18 cellular contexts compared by ENCODE assay signal in the genomic region with DNA sequence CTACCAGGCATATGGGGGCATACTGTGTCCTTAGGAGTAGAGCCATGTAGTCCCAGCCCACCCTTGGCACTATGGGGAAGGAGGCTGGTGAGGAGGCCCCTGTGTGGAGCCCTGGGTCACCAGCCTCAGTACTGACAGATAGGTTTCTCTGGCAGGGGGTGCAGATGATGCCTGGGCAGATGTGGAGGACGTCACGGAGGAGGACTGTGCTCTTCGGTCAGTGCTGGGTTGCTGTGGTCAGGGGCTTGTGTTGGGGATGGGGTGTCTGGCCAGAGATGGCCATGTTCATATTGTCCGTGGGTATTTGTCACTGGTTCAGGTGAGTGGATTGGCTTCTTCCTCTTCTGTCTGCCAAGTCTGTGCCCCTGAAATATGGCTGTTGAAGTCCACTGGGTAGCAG. TPM values are rescaled to one million over a fixed set of nuclear protein-coding genes. Genes with fewer than 3 reads are reported as not detected.
"Had no signal": no experiment of that assay in that cellular context is flagged by ENCODE, and none has a peak within 500 bp of the region (broad histone marks: within the 10 kb centered on the region; RNA-seq: fewer than 3 reads in every experiment).

No MANE protein-coding gene starts in this region.

- H3K9me3 ChIP-seq: colonic mucosa, esophagus muscularis mucosa, pancreas, SJSA1 had no signal

- H3K27ac Mint-ChIP-seq: activated CD4-positive, alpha-beta T cell treated with anti-CD3 and anti-CD28 coated beads, Interleukin-2, amount 10 ng/mL, durations not matched to agents 24 days and 14 days; activated naive CD4-positive, alpha-beta T cell treated with anti-CD3 and anti-CD28 coated beads, Interleukin-2, amount 10 ng/mL, durations not matched to agents 7 days and 5 days; T-helper 2 cell treated with Interferon-gamma antibody and Interleukin-4, amounts not matched to agents 5 μg/mL and 100 μg/mL, for 36 hours had no signal

- H3K4me3 Mint-ChIP-seq: activated CD4-positive, alpha-beta T cell treated with anti-CD3 and anti-CD28 coated beads, Interleukin-2, amount 10 ng/mL, durations not matched to agents 24 days and 14 days; activated naive CD4-positive, alpha-beta T cell treated with anti-CD3 and anti-CD28 coated beads, Interleukin-2, amount 10 ng/mL, durations not matched to agents 7 days and 5 days; stimulated activated naive CD8-positive, alpha-beta T cell treated with anti-CD3 and anti-CD28 coated beads, Interleukin-15, amount 100 ng/mL, for 72 hours; T-helper 2 cell treated with Interferon-gamma antibody and Interleukin-4, amounts not matched to agents 5 μg/mL and 100 μg/mL, for 36 hours had no signal

- H3K4me1 ChIP-seq: colonic mucosa, SJSA1 had no signal

- H3K27me3 Mint-ChIP-seq: activated CD4-positive, alpha-beta T cell treated with anti-CD3 and anti-CD28 coated beads, Interleukin-2, amount 10 ng/mL, durations not matched to agents 24 days and 14 days; activated naive CD4-positive, alpha-beta T cell treated with anti-CD3 and anti-CD28 coated beads, Interleukin-2, amount 10 ng/mL, durations not matched to agents 7 days and 5 days; naive B cell; stimulated activated naive CD8-positive, alpha-beta T cell treated with anti-CD3 and anti-CD28 coated beads, Interleukin-15, amount 100 ng/mL, for 72 hours had no signal

- H3K27ac ChIP-seq: colonic mucosa, esophagus muscularis mucosa, SJSA1 had no signal

- ATAC-seq: left colon; stimulated activated naive CD8-positive, alpha-beta T cell treated with anti-CD3 and anti-CD28 coated beads, Interleukin-15, amount 100 ng/mL, for 72 hours had no signal

- H3K4me3 ChIP-seq: colonic mucosa, esophagus muscularis mucosa, pancreas, SJSA1, smooth muscle cell had no signal

- H3K27me3 ChIP-seq: colonic mucosa, esophagus muscularis mucosa, pancreas, SJSA1 had no signal

- H3K9me3 Mint-ChIP-seq: activated CD4-positive, alpha-beta T cell treated with anti-CD3 and anti-CD28 coated beads, Interleukin-2, amount 10 ng/mL, durations not matched to agents 24 days and 14 days; activated naive CD4-positive, alpha-beta T cell treated with anti-CD3 and anti-CD28 coated beads, Interleukin-2, amount 10 ng/mL, durations not matched to agents 7 days and 5 days; naive B cell; stimulated activated naive CD8-positive, alpha-beta T cell treated with anti-CD3 and anti-CD28 coated beads, Interleukin-15, amount 100 ng/mL, for 72 hours; T-helper 2 cell treated with Interferon-gamma antibody and Interleukin-4, amounts not matched to agents 5 μg/mL and 100 μg/mL, for 36 hours had no signal

- DNase-seq: activated CD4-positive, alpha-beta T cell treated with anti-CD3 and anti-CD28 coated beads, Interleukin-2, amount 10 ng/mL, durations not matched to agents 24 days and 14 days; activated CD4-positive, CD25-positive, alpha-beta regulatory T cell; activated naive CD4-positive, alpha-beta T cell treated with anti-CD3 and anti-CD28 coated beads, Interleukin-2, amount 10 ng/mL, durations not matched to agents 7 days and 5 days; caudate nucleus; colonic mucosa; left colon; naive B cell; pancreas; stimulated activated naive CD8-positive, alpha-beta T cell treated with anti-CD3 and anti-CD28 coated beads, Interleukin-15, amount 100 ng/mL, for 72 hours had no signal

- H3K4me1 Mint-ChIP-seq: activated CD4-positive, alpha-beta T cell treated with anti-CD3 and anti-CD28 coated beads, Interleukin-2, amount 10 ng/mL, durations not matched to agents 24 days and 14 days; activated naive CD4-positive, alpha-beta T cell treated with anti-CD3 and anti-CD28 coated beads, Interleukin-2, amount 10 ng/mL, durations not matched to agents 7 days and 5 days; stimulated activated naive CD8-positive, alpha-beta T cell treated with anti-CD3 and anti-CD28 coated beads, Interleukin-15, amount 100 ng/mL, for 72 hours had no signal

RNA-seq across cellular contexts. Expression of a gene that starts 34.4 kb away (rescaled TPM):
- total RNA-seq: activated CD4-positive, alpha-beta T cell treated with anti-CD3 and anti-CD28 coated beads, Interleukin-2, amount 10 ng/mL, durations not matched to agents 24 days and 14 days; colonic mucosa; glomerular endothelial cell; left colon; lung microvascular endothelial cell; mononuclear cell; renal cortical epithelial cell; SJSA1; smooth muscle cell; urinary bladder had no signal
- polyA plus RNA-seq: smooth muscle cell had no signal
